Comparison of ENCODE assay signal across 1 cellular context in genomic region chr21:33278736-33279135, GRCh38.
TF ChIP-seq lines count a peak whose summit lies in the region.

No MANE protein-coding gene starts in this region.

TF ChIP-seq in GM12878, 131 proteins besides CTCF, POLR2A, EP300 and RAD21:
- no peak for TF ChIP-seq KAT2A (conservative IDR thresholded peaks at IDR 0.05; ENCODE audit: control insufficient read depth, low read depth, low read length)
- no peak for TF ChIP-seq HDGF (IDR thresholded peaks at IDR 0.05)
- no peak for TF ChIP-seq PML (IDR thresholded peaks at IDR 0.05; ENCODE audit: low read length)
- no peak for TF ChIP-seq BACH1 (IDR thresholded peaks at IDR 0.05; ENCODE audit: borderline replicate concordance)
- no peak for TF ChIP-seq ZSCAN29 (IDR thresholded peaks at IDR 0.05)
- TF ChIP-seq DPF2 (IDR thresholded peaks at IDR 0.05): no peak
- no peak for TF ChIP-seq USF1 (IDR thresholded peaks at IDR 0.05; ENCODE audit: borderline replicate concordance, extremely low read length, insufficient read depth, low read depth, low read length)
- no peak for TF ChIP-seq HDAC6 (IDR thresholded peaks at IDR 0.05; ENCODE audit: unreplicated experiment)
- no peak for TF ChIP-seq SMAD5 (IDR thresholded peaks at IDR 0.05; ENCODE audit: low read depth)
- no peak for TF ChIP-seq CHD2 (IDR thresholded peaks at IDR 0.05; ENCODE audit: borderline replicate concordance, low read depth, low read length)
- no peak for TF ChIP-seq ZNF384 (IDR thresholded peaks at IDR 0.05; ENCODE audit: borderline replicate concordance, low read depth, low read length)
- no peak for TF ChIP-seq YY1 (IDR thresholded peaks at IDR 0.05; ENCODE audit: low read depth, low read length)
- TF ChIP-seq ATF3 (IDR thresholded peaks at IDR 0.05; ENCODE audit: borderline replicate concordance, extremely low read depth, low read depth, low read length): no peak
- no peak for TF ChIP-seq GABPA (IDR thresholded peaks at IDR 0.05; ENCODE audit: low read depth)
- no peak for TF ChIP-seq ZNF687 (IDR thresholded peaks at IDR 0.05)
- TF ChIP-seq E2F8 (IDR thresholded peaks at IDR 0.05; ENCODE audit: low read depth, partially characterized antibody): no peak
- TF ChIP-seq MXI1 (IDR thresholded peaks at IDR 0.05; ENCODE audit: low read depth, low read length): no peak
- no peak for TF ChIP-seq FOXM1 (IDR thresholded peaks at IDR 0.05; ENCODE audit: low read depth, low read length)
